15 cellular contexts compared by ENCODE assay signal in the genomic region with DNA sequence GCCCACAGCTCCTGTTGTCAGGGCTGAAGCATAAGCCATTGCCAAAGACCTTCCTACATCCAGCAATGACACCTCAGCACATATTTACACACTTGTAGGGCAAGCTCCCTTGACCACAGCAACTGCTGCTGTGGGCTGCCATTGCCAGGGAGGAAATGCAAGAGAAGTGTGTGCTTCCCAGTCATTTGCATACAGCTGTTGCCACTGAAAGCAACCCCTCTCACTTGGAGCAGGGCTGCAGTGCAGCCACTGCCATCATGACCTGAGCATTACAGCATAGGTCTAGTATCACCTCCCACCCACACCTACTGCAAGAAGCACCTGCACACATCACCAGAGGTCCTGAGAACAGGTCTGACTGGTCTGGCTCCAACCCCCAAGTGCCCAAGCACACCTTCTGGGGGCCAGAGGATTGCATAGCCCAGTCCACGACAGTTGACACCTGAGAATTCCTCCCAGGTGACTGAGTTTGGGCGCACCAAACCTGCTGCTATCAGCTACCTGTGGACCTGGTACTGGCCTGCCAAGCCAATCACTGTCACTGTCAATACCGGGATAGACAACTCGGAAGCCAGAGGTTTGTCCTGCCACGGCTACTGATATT.
"Had no signal": no experiment of that assay in that cellular context is flagged by ENCODE, and none has a peak within 500 bp of the region (broad histone marks: within the 10 kb centered on the region; RNA-seq: fewer than 3 reads in every experiment).

No MANE protein-coding gene starts in this region.

- H3K27ac ChIP-seq: body of pancreas, coronary artery, left lung, stomach, thoracic aorta had no signal

- H3K27me3 ChIP-seq: body of pancreas, left lung, stomach had no signal

- H3K4me3 ChIP-seq: body of pancreas, coronary artery, left lung, stomach, thoracic aorta had no signal

- DNase-seq: activated CD4-positive, alpha-beta T cell treated with anti-CD3 and anti-CD28 coated beads, Interleukin-2, amount 10 ng/mL, durations not matched to agents 7 days and 5 days; activated CD8-positive, alpha-beta memory T cell treated with anti-CD3 and anti-CD28 coated beads for 24 hours; activated naive CD8-positive, alpha-beta T cell treated with anti-CD3 and anti-CD28 coated beads for 36 hours; amygdala; body of pancreas; foreskin fibroblast; hippocampal formation; kidney; natural killer cell; stimulated activated CD4-positive, alpha-beta T cell treated with anti-CD3 and anti-CD28 coated beads, Interleukin-12 subunit alpha, Interleukin-12 subunit beta, amount 100 ng/mL, for 4 hours; stimulated activated CD4-positive, alpha-beta T cell treated with anti-CD3 and anti-CD28 coated beads, Interleukin-2, amount 100 ng/mL, for 24 hours; stomach had no signal

- H3K4me1 ChIP-seq: body of pancreas, left lung, stomach had no signal

- H3K36me3 ChIP-seq: left lung, stomach, thoracic aorta had no signal
